Comparison of ENCODE assay signal across 8 cellular contexts in genomic region chr4:83284161-83285021, GRCh38. TPM values are rescaled to one million over a fixed set of nuclear protein-coding genes. Genes with fewer than 3 reads are reported as not detected.
DNase-seq lines count a peak whose midpoint lies in the region; ATAC-seq and TF ChIP-seq lines count a peak whose summit lies in the region.

Gene COQ2 (minus strand): TSS chr4:83284798. CDS start chr4:83284764, 34 bp downstream.

- H4K20me1 ChIP-seq in osteoblast (ENCODE audit: insufficient read depth, low read length) = peaks cover 7% of the 10 kb centered on the region

- no peaks in the 10 kb centered on the region for H3K9me3 Mint-ChIP-seq in activated naive CD4-positive, alpha-beta T cell treated with anti-CD3 and anti-CD28 coated beads, Interleukin-2, amount 50 U/mL, for 72 hours

- H3K4me1 ChIP-seq in osteoblast (ENCODE audit: insufficient read depth, low read length) (peaks cover 10% of the 10 kb centered on the region), thymus (ENCODE audit: control insufficient read depth, insufficient read depth, low read length) (peaks cover 2% of the 10 kb centered on the region)

- DNase-seq in HFF-Myc (ENCODE audit: extremely low read depth, low read depth) (peak; percentile 76), MV-4-11 (lab: John Stamatoyannopoulos, UW) (peak; percentile 93), glomerular visceral epithelial cell (ENCODE audit: extremely low spot score) (peak; percentile 94), osteoblast (ENCODE audit: insufficient read length, low spot score, missing footprints) (peak; percentile 97)
- DNase-seq in activated naive CD4-positive, alpha-beta T cell treated with anti-CD3 and anti-CD28 coated beads, Interleukin-2, amount 50 U/mL, for 72 hours (ENCODE audit: low spot score in 2 of 2) = peak; percentile 94 to 96

- peaks cover 11% of the 10 kb centered on the region for H3K79me2 ChIP-seq in osteoblast (ENCODE audit: insufficient read depth, low read length)

- TF ChIP-seq CTCF in HFF-Myc (IDR thresholded peaks at IDR 0.05; ENCODE audit: low read depth, low read length, missing control alignments) (no peak), osteoblast (IDR thresholded peaks at IDR 0.05; ENCODE audit: extremely low read depth, low read depth, low read length) (no peak)

- ATAC-seq in SK-N-SH treated with all-trans-retinoic acid at 6 μM for 48 hours = peak; percentile 95
- peak; percentile 88 to 92 for ATAC-seq in activated naive CD4-positive, alpha-beta T cell treated with anti-CD3 and anti-CD28 coated beads, Interleukin-2, amount 50 U/mL, for 72 hours

- H3K27me3 ChIP-seq in osteoblast (ENCODE audit: insufficient read depth, low read length) = no peaks in the 10 kb centered on the region
- H3K27me3 ChIP-seq in thymus (ENCODE audit: control insufficient read depth, insufficient read depth) = no peaks in the 10 kb centered on the region

- peaks cover 0 to 9% of the 10 kb centered on the region in 2 donors for H3K36me3 Mint-ChIP-seq in activated naive CD4-positive, alpha-beta T cell treated with anti-CD3 and anti-CD28 coated beads, Interleukin-2, amount 50 U/mL, for 72 hours

- under 1% methylated on average over 75 of the region's 75 CpGs for WGBS in thymus

- H3K4me2 ChIP-seq in osteoblast (ENCODE audit: insufficient read depth, low read length) = peak within 1 kb of the TSS; percentile 82

- peak within 1 kb of the TSS; percentile 88 for H2AFZ ChIP-seq in osteoblast (ENCODE audit: low read length)

- H3K9me3 ChIP-seq in osteoblast (ENCODE audit: low read depth, low read length) (no peaks in the 10 kb centered on the region), thymus (ENCODE audit: control insufficient read depth) (no peaks in the 10 kb centered on the region)

- H3K4me3 ChIP-seq in GM08714 (ENCODE audit: low read length) = peak within 1 kb of the TSS; percentile 92
- H3K4me3 ChIP-seq in HFF-Myc (replicated peaks; ENCODE audit: low read depth, low read length) = peak within 1 kb of the TSS; percentile 72
- peak within 1 kb of the TSS; percentile 71 for H3K4me3 ChIP-seq in osteoblast (ENCODE audit: insufficient read depth, low read length)
- H3K4me3 ChIP-seq in thymus (ENCODE audit: low read length) = peak within 1 kb of the TSS; percentile 88

- H3K27ac ChIP-seq in osteoblast (ENCODE audit: low read depth, low read length) (peak within 1 kb of the TSS; percentile 73), thymus (ENCODE audit: low read depth) (peak within 1 kb of the TSS; percentile 91)

- H3K27ac Mint-ChIP-seq in activated naive CD4-positive, alpha-beta T cell treated with anti-CD3 and anti-CD28 coated beads, Interleukin-2, amount 50 U/mL, for 72 hours = peak within 1 kb of the TSS; percentile 96 to 98

- H3K36me3 ChIP-seq in osteoblast (ENCODE audit: insufficient read depth, low read length) (no peaks in the 10 kb centered on the region), thymus (ENCODE audit: control insufficient read depth, insufficient read depth) (no peaks in the 10 kb centered on the region)

TF ChIP-seq in SK-N-SH treated with all-trans-retinoic acid at 6 μM for 48 hours, 23 proteins besides CTCF, POLR2A, EP300 and RAD21:
- TF ChIP-seq TOX (CRISPR knock-in tag; IDR thresholded peaks at IDR 0.05; ENCODE audit: borderline replicate concordance) (no peak), TSHZ2 (CRISPR knock-in tag; IDR thresholded peaks at IDR 0.05) (peak; percentile 64; the same call in 1 of the 2 replicates)

RNA-seq across cellular contexts. Expression of gene COQ2, which starts in this region (rescaled TPM):
- total RNA-seq in activated naive CD4-positive, alpha-beta T cell treated with anti-CD3 and anti-CD28 coated beads, Interleukin-2, amount 50 U/mL, for 72 hours = 10 to 100 TPM; 17.8 to 18.7 TPM
- 14.1 and 17.1 TPM in 2 replicates for total RNA-seq in osteoblast
- polyA plus RNA-seq in thymus = 10.7 TPM

Comparison
In these comparisons a context has a peak if more than half of its experiments do, and no peak if none do; other contexts are left out.
1. Peak in every context shown above with its lines: DNase-seq, ATAC-seq, H3K4me3 ChIP-seq and H3K27ac ChIP-seq.